23 cellular contexts compared by ENCODE assay signal in the genomic region with DNA sequence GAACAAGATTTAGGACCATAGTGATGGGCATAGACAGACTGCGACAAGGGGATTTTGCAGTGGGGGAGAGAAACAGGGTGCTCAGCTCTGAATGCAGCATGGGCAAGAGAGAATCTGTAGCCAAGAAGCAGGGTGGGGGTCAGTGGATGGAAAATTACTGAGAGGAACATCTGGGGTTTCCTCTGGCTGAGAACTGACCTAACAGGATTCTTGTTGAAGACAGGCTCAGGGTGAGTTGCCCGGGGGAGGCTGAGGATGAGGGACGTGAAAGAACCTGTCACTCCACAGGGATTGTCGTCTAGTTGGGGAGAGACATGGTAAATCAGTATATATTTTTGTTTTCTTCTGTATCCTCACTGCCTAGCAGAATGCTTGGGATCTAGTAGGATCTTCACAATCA.
"Had no signal": no experiment of that assay in that cellular context is flagged by ENCODE, and none has a peak within 500 bp of the region (broad histone marks: within the 10 kb centered on the region; RNA-seq: fewer than 3 reads in every experiment).

No MANE protein-coding gene starts in this region.

- H3K4me3 ChIP-seq: neural progenitor cell, ovary, prostate gland, skin epidermis, smooth muscle cell, spleen, stomach, thoracic aorta, thyroid gland, tibial nerve, upper lobe of right lung, uterus had no signal

- H2AFZ ChIP-seq: neural progenitor cell had no signal

- DNase-seq: naive B cell; naive thymus-derived CD8-positive, alpha-beta T cell; nephron progenitor cell; occipital lobe; ovary; right cardiac atrium; spleen; stimulated activated CD4-positive, alpha-beta T cell treated with anti-CD3 and anti-CD28 coated beads, Interleukin-15, amount 100 ng/mL, for 24 hours; stimulated activated CD4-positive, alpha-beta T cell treated with anti-CD3 and anti-CD28 coated beads, Interleukin-2, amount 100 ng/mL, for 24 hours; stimulated activated CD4-positive, alpha-beta T cell treated with anti-CD3 and anti-CD28 coated beads, Interleukin-2, amount 100 ng/mL, for 48 hours; stimulated activated CD4-positive, alpha-beta T cell treated with anti-CD3 and anti-CD28 coated beads, Interleukin-4, amount 100 ng/mL, for 24 hours; stimulated activated naive B cell treated with anti-CD40 and anti-IgM and Interleukin-4, amounts not matched to agents 10 μg/mL and 1 μg/mL and 100 μg/mL, for 72 hours; stimulated activated naive CD4-positive, alpha-beta T cell treated with Interleukin-2 at 50 U/mL for 16 hours; stomach; thyroid gland; upper lobe of right lung; uterus had no signal

- H3K27ac ChIP-seq: neural progenitor cell, ovary, prostate gland, skin epidermis, spleen, stomach, thoracic aorta, thyroid gland, tibial nerve, upper lobe of right lung, uterus had no signal

- H3K9me3 ChIP-seq: ovary, prostate gland, thoracic aorta, thyroid gland, upper lobe of right lung, uterus had no signal

- H3K36me3 ChIP-seq: neural progenitor cell, ovary, prostate gland, spleen, stomach, thoracic aorta, thyroid gland, tibial nerve, upper lobe of right lung, uterus had no signal

- H3K27me3 ChIP-seq: neural progenitor cell, ovary, stomach, thyroid gland, tibial nerve, uterus had no signal

- H3K4me2 ChIP-seq: neural progenitor cell, smooth muscle cell had no signal

- H3K4me1 ChIP-seq: neural progenitor cell, prostate gland, spleen, stomach, thyroid gland, tibial nerve, upper lobe of right lung, uterus had no signal

- H3K9ac ChIP-seq: neural progenitor cell had no signal
